In the genomic region with DNA sequence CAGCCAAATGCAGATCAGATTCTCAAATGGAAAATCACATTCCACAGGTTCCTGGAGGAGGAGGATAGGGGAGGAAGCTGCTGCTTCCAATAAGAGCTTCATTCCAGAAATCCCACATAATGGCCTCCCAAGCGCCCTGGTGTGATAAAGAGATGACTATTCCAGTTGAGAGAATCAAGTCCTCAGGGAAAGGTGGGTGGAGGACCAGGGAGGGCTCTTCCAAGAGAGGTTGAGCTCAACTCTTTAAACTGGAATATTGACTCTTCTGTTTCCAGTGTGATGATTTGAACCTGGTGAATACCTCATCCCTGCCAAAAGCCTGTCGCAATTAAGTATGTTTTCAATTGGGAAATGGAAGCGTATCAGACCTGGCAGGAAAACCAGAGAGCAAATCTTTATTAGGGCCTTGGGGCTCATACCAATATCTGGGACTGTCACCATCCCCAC, we compare ENCODE assay signal across 23 cellular contexts.
A peak's percentile ranks its signal among the peaks of the same experiment; 100 is the strongest.
DNase-seq lines count a peak whose midpoint lies in the region; ATAC-seq and TF ChIP-seq lines count a peak whose summit lies in the region.
"Had no signal": no experiment of that assay in that cellular context is flagged by ENCODE, and none has a peak within 500 bp of the region (broad histone marks: within the 10 kb centered on the region; RNA-seq: fewer than 3 reads in every experiment).

No MANE protein-coding gene starts in this region.

- no peak overlapping the region for H3K4me3 Mint-ChIP-seq in nephron
- H3K4me3 Mint-ChIP-seq in stimulated activated naive B cell treated with anti-CD40 and anti-IgM and Interleukin-4, amounts not matched to agents 10 μg/mL and 1 μg/mL and 100 μg/mL, for 72 hours = no peak overlapping the region
- H3K4me3 Mint-ChIP-seq: activated CD4-positive, alpha-beta T cell treated with anti-CD3 and anti-CD28 coated beads, Interleukin-2, amount 10 ng/mL, durations not matched to agents 7 days and 5 days; CD4-positive, CD25-positive, alpha-beta regulatory T cell; IgD-negative memory B cell; natural killer cell treated with Interleukin-12 subunit alpha and Interleukin-12 subunit beta and Interleukin-15 and Interleukin-18, amount 100 ng/mL, for 72 hours had no signal

- intact Hi-C loops in left ventricle myocardium superior (cut with micrococcal nuclease) = no loop called here

- TF ChIP-seq CTCF in nephron (IDR thresholded peaks at IDR 0.05; ENCODE audit: unreplicated experiment in 3 of 3) = no peak

- H3K4me1 Mint-ChIP-seq in nephron = peaks cover 35% of the 10 kb centered on the region
- no peaks in the 10 kb centered on the region for H3K4me1 Mint-ChIP-seq in stimulated activated naive B cell treated with anti-CD40 and anti-IgM and Interleukin-4, amounts not matched to agents 10 μg/mL and 1 μg/mL and 100 μg/mL, for 72 hours
- H3K4me1 Mint-ChIP-seq: activated CD4-positive, alpha-beta T cell treated with anti-CD3 and anti-CD28 coated beads, Interleukin-2, amount 10 ng/mL, durations not matched to agents 7 days and 5 days; CD4-positive, CD25-positive, alpha-beta regulatory T cell; IgD-negative memory B cell had no signal

- DNase-seq in A172 (ENCODE audit: low spot score) = peak; percentile 8
- peak; percentile 42 for DNase-seq in NT2/D1 (ENCODE audit: low read depth, low spot score)
- no peak for DNase-seq in left ventricle myocardium superior
- no peak for DNase-seq in activated CD8-positive, alpha-beta memory T cell treated with anti-CD3 and anti-CD28 coated beads, Interleukin-2, amount 50 U/mL, for 4 hours
- DNase-seq in activated CD4-positive, alpha-beta T cell treated with anti-CD3 and anti-CD28 coated beads, Interleukin-2, amount 50 U/mL, for 4 hours = no peak
- no peak for DNase-seq in stimulated activated naive B cell treated with anti-CD40 and anti-IgM and Interleukin-4, amounts not matched to agents 10 μg/mL and 1 μg/mL and 100 μg/mL, for 72 hours
- DNase-seq: activated CD4-positive, alpha-beta T cell treated with anti-CD3 and anti-CD28 coated beads, Interleukin-2, amount 10 ng/mL, durations not matched to agents 7 days and 5 days; anterior cingulate cortex; CD4-positive, CD25-positive, alpha-beta regulatory T cell; colonic mucosa; MM.1S; NCI-H2029 treated with DMSO at 0.1 percent for 48 hours; NCI-H510A; RPMI8226; stimulated activated CD4-positive, alpha-beta T cell treated with anti-CD3 and anti-CD28 coated beads, Interleukin-12 subunit alpha, Interleukin-12 subunit beta, amount 100 ng/mL, for 4 hours; transverse colon had no signal

- no peaks in the 10 kb centered on the region for H3K27me3 ChIP-seq in NT2/D1 (ENCODE audit: insufficient read depth, insufficient read length)
- H3K27me3 ChIP-seq: colonic mucosa, transverse colon had no signal

- no peaks in the 10 kb centered on the region for H3K27me3 Mint-ChIP-seq in nephron (ENCODE audit: low read depth)
- peaks cover 27 to 69% of the 10 kb centered on the region in 2 donors for H3K27me3 Mint-ChIP-seq in stimulated activated naive B cell treated with anti-CD40 and anti-IgM and Interleukin-4, amounts not matched to agents 10 μg/mL and 1 μg/mL and 100 μg/mL, for 72 hours

- no peak overlapping the region for H3K9ac ChIP-seq in NT2/D1 (ENCODE audit: insufficient read length, low read depth)

- peak overlapping the region in 2 of 3 experiments; percentile 52 to 77 for H3K27ac Mint-ChIP-seq in nephron
- no peak overlapping the region for H3K27ac Mint-ChIP-seq in stimulated activated naive B cell treated with anti-CD40 and anti-IgM and Interleukin-4, amounts not matched to agents 10 μg/mL and 1 μg/mL and 100 μg/mL, for 72 hours
- H3K27ac Mint-ChIP-seq: activated CD4-positive, alpha-beta T cell treated with anti-CD3 and anti-CD28 coated beads, Interleukin-2, amount 10 ng/mL, durations not matched to agents 7 days and 5 days; CD4-positive, CD25-positive, alpha-beta regulatory T cell; IgD-negative memory B cell; natural killer cell treated with Interleukin-12 subunit alpha and Interleukin-12 subunit beta and Interleukin-15 and Interleukin-18, amount 100 ng/mL, for 72 hours had no signal

- no peaks in the 10 kb centered on the region for H3K36me3 ChIP-seq in NT2/D1 (ENCODE audit: insufficient read depth, insufficient read length, low read length)
- H3K36me3 ChIP-seq: colonic mucosa, HAP-1, prostate gland, transverse colon had no signal

- no peaks in the 10 kb centered on the region for H3K9me3 ChIP-seq in NT2/D1 (ENCODE audit: insufficient read depth, low read length)
- H3K9me3 ChIP-seq: A549, colonic mucosa, HAP-1, prostate gland, transverse colon had no signal

- no peak overlapping the region for H3K4me3 ChIP-seq in NT2/D1 (ENCODE audit: insufficient read length, low read depth)
- H3K4me3 ChIP-seq: A549, colonic mucosa, HAP-1, prostate gland, transverse colon had no signal

- H3K9me3 Mint-ChIP-seq in nephron = no peaks in the 10 kb centered on the region
- no peaks in the 10 kb centered on the region for H3K9me3 Mint-ChIP-seq in stimulated activated naive B cell treated with anti-CD40 and anti-IgM and Interleukin-4, amounts not matched to agents 10 μg/mL and 1 μg/mL and 100 μg/mL, for 72 hours
- H3K9me3 Mint-ChIP-seq: activated CD4-positive, alpha-beta T cell treated with anti-CD3 and anti-CD28 coated beads, Interleukin-2, amount 10 ng/mL, durations not matched to agents 7 days and 5 days; natural killer cell treated with Interleukin-12 subunit alpha and Interleukin-12 subunit beta and Interleukin-15 and Interleukin-18, amount 100 ng/mL, for 72 hours had no signal

- H3K36me3 Mint-ChIP-seq in nephron (ENCODE audit: low read depth) = no peaks in the 10 kb centered on the region
- H3K36me3 Mint-ChIP-seq in stimulated activated naive B cell treated with anti-CD40 and anti-IgM and Interleukin-4, amounts not matched to agents 10 μg/mL and 1 μg/mL and 100 μg/mL, for 72 hours = no peaks in the 10 kb centered on the region
- H3K36me3 Mint-ChIP-seq: CD4-positive, CD25-positive, alpha-beta regulatory T cell; IgD-negative memory B cell; natural killer cell treated with Interleukin-12 subunit alpha and Interleukin-12 subunit beta and Interleukin-15 and Interleukin-18, amount 100 ng/mL, for 72 hours had no signal

- H3K4me1 ChIP-seq in NT2/D1 (ENCODE audit: insufficient read depth, insufficient read length) = no peaks in the 10 kb centered on the region
- H3K4me1 ChIP-seq: A549, colonic mucosa, HAP-1, prostate gland, transverse colon had no signal

- ATAC-seq in left ventricle myocardium superior (peak; percentile 92), HG02642 (IDR thresholded peaks at IDR 0.05; ENCODE audit: poor library complexity, unreplicated experiment) (no peak)
- ATAC-seq in stimulated activated naive B cell treated with anti-CD40 and anti-IgM and Interleukin-4, amounts not matched to agents 10 μg/mL and 1 μg/mL and 100 μg/mL, for 72 hours (replicated peaks) = no peak
- ATAC-seq: A549; natural killer cell treated with Interleukin-12 subunit alpha and Interleukin-12 subunit beta and Interleukin-15 and Interleukin-18, amount 100 ng/mL, for 72 hours had no signal

Comparison
In these comparisons a context has a peak if more than half of its experiments do, and no peak if none do; other contexts are left out.
1. DNase-seq: peak in A172 (single experiment) and NT2/D1 (single experiment); none in left ventricle myocardium superior (single experiment), activated CD8-positive, alpha-beta memory T cell treated with anti-CD3 and anti-CD28 coated beads, Interleukin-2, amount 50 U/mL, for 4 hours (single experiment), activated CD4-positive, alpha-beta T cell treated with anti-CD3 and anti-CD28 coated beads, Interleukin-2, amount 50 U/mL, for 4 hours (0 of 2) and stimulated activated naive B cell treated with anti-CD40 and anti-IgM and Interleukin-4, amounts not matched to agents 10 μg/mL and 1 μg/mL and 100 μg/mL, for 72 hours (single experiment).